9 cellular contexts compared by ENCODE assay signal in genomic region chr3:177041021-177041729, GRCh38.
A peak's percentile ranks its signal among the peaks of the same experiment; 100 is the strongest.
DNase-seq lines count a peak whose midpoint lies in the region; ATAC-seq, FAIRE-seq and TF ChIP-seq lines count a peak whose summit lies in the region.
"Had no signal": no experiment of that assay in that cellular context is flagged by ENCODE, and none has a peak within 500 bp of the region (broad histone marks: within the 10 kb centered on the region; RNA-seq: fewer than 3 reads in every experiment).

No MANE protein-coding gene starts in this region.

- CTCF ChIA-PET in HEK293T (lab: Yijun Ruan, JAX), result no interaction called here

- H2AFZ ChIP-seq in ACC112 (ENCODE audit: low read length, unreplicated experiment), result no peak overlapping the region

- peaks cover 4% of the 10 kb centered on the region for H3K79me2 ChIP-seq in ACC112 (ENCODE audit: control insufficient read depth, insufficient read depth, low read length, unreplicated experiment)

- H3K27ac ChIP-seq in ACC112 (ENCODE audit: low read depth, low read length), result peak overlapping the region; percentile 14
- H3K27ac ChIP-seq in body of pancreas, result no peak overlapping the region
- peak overlapping the region; percentile 43 to 51 for H3K27ac ChIP-seq in lung (ENCODE audit: low read depth in 1 of 2, low read length in 1 of 2)

- H3K4me3 ChIP-seq in ACC112 (ENCODE audit: low read depth, low read length) (no peak overlapping the region), body of pancreas (no peak overlapping the region), lung (no peak overlapping the region)

- TF ChIP-seq POLR2A in H54 (IDR thresholded peaks at IDR 0.05; ENCODE audit: low read depth, low read length), result no peak
- no peak for TF ChIP-seq POLR2A in body of pancreas (IDR thresholded peaks at IDR 0.05)

- intact Hi-C loops in body of pancreas (cut with DNase I), result loop anchor here (10.0 kb wide), 1 partner anchor 314 kb away; no protein-coding TSS in a partner anchor

- POLR2A ChIA-PET in HEK293T (lab: Yijun Ruan, JAX), result no interaction called here

- H3K9me3 ChIP-seq in body of pancreas, result no peaks in the 10 kb centered on the region
- no peaks in the 10 kb centered on the region for H3K9me3 ChIP-seq in lung (ENCODE audit: control insufficient read depth in 2 of 2, insufficient read depth in 1 of 2, low read length in 1 of 2)

- H3K27me3 ChIP-seq in ACC112 (ENCODE audit: insufficient read depth, low read length) (no peaks in the 10 kb centered on the region), body of pancreas (no peaks in the 10 kb centered on the region), lung (ENCODE audit: control insufficient read depth, insufficient read depth) (no peaks in the 10 kb centered on the region)

- no peak for TF ChIP-seq CTCF in body of pancreas (IDR thresholded peaks at IDR 0.05)
- no peak for TF ChIP-seq CTCF in lung (IDR thresholded peaks at IDR 0.05; ENCODE audit: control extremely low read depth, extremely low read depth)

- WGBS in body of pancreas, 2 donors, result 55 to 69% methylated on average over 2 of the region's 2 CpGs
- 51 to 73% methylated on average over 2 of the region's 2 CpGs for WGBS in lung, 2 donors

- peaks cover 69% of the 10 kb centered on the region for H3K36me3 ChIP-seq in ACC112 (ENCODE audit: insufficient read depth, low read length)
- H3K36me3 ChIP-seq in body of pancreas (replicated peaks in 1 of 2; ENCODE audit: insufficient read depth in 1 of 2, low read depth in 2 of 2), result peaks cover 0 to 13% of the 10 kb centered on the region in 2 donors
- peaks cover 7 to 15% of the 10 kb centered on the region in 2 donors for H3K36me3 ChIP-seq in lung (ENCODE audit: control insufficient read depth in 2 of 2, insufficient read depth in 2 of 2, low read length in 2 of 2)

- ATAC-seq in body of pancreas, result peak; percentile 27
- ATAC-seq in lung (ENCODE audit: insufficient read depth, low FRiP score), result peak; percentile 68
- ATAC-seq in HG03135 (IDR thresholded peaks at IDR 0.05; ENCODE audit: unreplicated experiment), result no peak
- no peak for ATAC-seq in HG03469 (IDR thresholded peaks at IDR 0.05; ENCODE audit: unreplicated experiment)

- DNase-seq in H54 (ENCODE audit: insufficient read length, low spot score), result no peak
- DNase-seq in body of pancreas, result peak in 3 of 4 donors; percentile 15 to 25 (median 22)
- DNase-seq in lung (ENCODE audit: low spot score), result peak; percentile 38
- DNase-seq in HEK293T (ENCODE audit: extremely low spot score), result no peak
- DNase-seq in NCI-H524 (lab: John Stamatoyannopoulos, UW), result no peak
- DNase-seq: NCI-H2107 had no signal

- H3K4me1 ChIP-seq in ACC112 (ENCODE audit: control insufficient read depth, insufficient read depth, low read length, unreplicated experiment) (peaks cover 18% of the 10 kb centered on the region), body of pancreas (no peaks in the 10 kb centered on the region), lung (ENCODE audit: control insufficient read depth in 2 of 2, insufficient read depth in 2 of 2, low read length in 2 of 2) (peaks cover 7 to 19% of the 10 kb centered on the region in 2 donors)

- peak; percentile 74 for FAIRE-seq in H54 (lab: Jason Lieb, UNC)

TF ChIP-seq in HEK293T, 16 proteins besides CTCF, POLR2A, EP300 and RAD21:
- TF ChIP-seq HDGF (IDR thresholded peaks at IDR 0.05; ENCODE audit: borderline replicate concordance) (no peak), FOXK2 (IDR thresholded peaks at IDR 0.05) (no peak)

Comparison
In these comparisons a context has a peak if more than half of its experiments do, and no peak if none do; other contexts are left out.
1. H3K27ac ChIP-seq: peak in ACC112 (single experiment) and lung (2 of 2); none in body of pancreas (0 of 4).
2. DNase-seq: peak in body of pancreas (3 of 4) and lung (single experiment); none in H54 (single experiment), HEK293T (single experiment) and NCI-H524 (0 of 2).
3. ATAC-seq: peak in body of pancreas (single experiment) and lung (single experiment); none in HG03135 (single experiment) and HG03469 (single experiment).